ENCODE assay signal across 16 cellular contexts in genomic region chr22:39284142-39284980, GRCh38. TPM values are rescaled to one million over a fixed set of nuclear protein-coding genes. Genes with fewer than 3 reads are reported as not detected.
DNase-seq lines count a peak whose midpoint lies in the region; ATAC-seq and TF ChIP-seq lines count a peak whose summit lies in the region.
"Had no signal": no experiment of that assay in that cellular context is flagged by ENCODE, and none has a peak within 500 bp of the region (broad histone marks: within the 10 kb centered on the region; RNA-seq: fewer than 3 reads in every experiment).

No MANE protein-coding gene starts in this region.

- H3K4me3 Mint-ChIP-seq in immature natural killer cell: no peak overlapping the region
- H3K4me3 Mint-ChIP-seq: activated CD4-positive, alpha-beta T cell treated with anti-CD3 and anti-CD28 coated beads, Interleukin-2, amount 10 ng/mL, durations not matched to agents 7 days and 5 days; activated T-cell treated with anti-CD3 and anti-CD28 coated beads, Interleukin-2, amount 50 U/mL, for 24 hours; T-helper 2 cell treated with Interferon-gamma antibody and Interleukin-4, amounts not matched to agents 5 μg/mL and 100 μg/mL, for 36 hours had no signal

- H3K4me1 Mint-ChIP-seq in immature natural killer cell: peaks cover 9 to 12% of the 10 kb centered on the region in 2 donors
- H3K4me1 Mint-ChIP-seq: activated CD4-positive, alpha-beta T cell treated with anti-CD3 and anti-CD28 coated beads, Interleukin-2, amount 10 ng/mL, durations not matched to agents 7 days and 5 days had no signal

- H3K27me3 Mint-ChIP-seq in immature natural killer cell (ENCODE audit: low read depth in 3 of 3): peaks cover 0 to 2% (median 2%) of the 10 kb centered on the region in 3 donors

- no peak overlapping the region for H2AFZ ChIP-seq in osteoblast (ENCODE audit: low read length)

- no peak for ATAC-seq in left cardiac atrium
- peak; percentile 34 for ATAC-seq in foreskin keratinocyte
- ATAC-seq in HG03039 (IDR thresholded peaks at IDR 0.05; ENCODE audit: unreplicated experiment): no peak

- TF ChIP-seq CTCF in left ventricle myocardium inferior (IDR thresholded peaks at IDR 0.05; ENCODE audit: borderline replicate concordance) (no peak), foreskin keratinocyte (conservative IDR thresholded peaks at IDR 0.05) (no peak), osteoblast (IDR thresholded peaks at IDR 0.05; ENCODE audit: extremely low read depth, low read depth, low read length) (no peak)

- no peak overlapping the region for H3K4me3 ChIP-seq in left ventricle myocardium inferior
- H3K4me3 ChIP-seq in osteoblast (ENCODE audit: insufficient read depth, low read length): no peak overlapping the region
- H3K4me3 ChIP-seq: ovary, tibial artery had no signal

- H3K9me3 ChIP-seq in left ventricle myocardium inferior (replicated peaks) (peaks cover 12% of the 10 kb centered on the region), osteoblast (ENCODE audit: low read depth, low read length) (peaks cover 6% of the 10 kb centered on the region)
- H3K9me3 ChIP-seq: ovary had no signal

- peaks cover 0 to 4% (median 1%) of the 10 kb centered on the region in 6 donors for H3K9me3 Mint-ChIP-seq in immature natural killer cell
- H3K9me3 Mint-ChIP-seq: activated CD4-positive, alpha-beta T cell treated with anti-CD3 and anti-CD28 coated beads, Interleukin-2, amount 10 ng/mL, durations not matched to agents 7 days and 5 days; activated T-cell treated with anti-CD3 and anti-CD28 coated beads, Interleukin-2, amount 50 U/mL, for 24 hours; T-helper 2 cell treated with Interferon-gamma antibody and Interleukin-4, amounts not matched to agents 5 μg/mL and 100 μg/mL, for 36 hours had no signal

- DNase-seq in left ventricle myocardium inferior (no peak), left cardiac atrium (no peak), foreskin keratinocyte (no peak), osteoblast (ENCODE audit: insufficient read length, low spot score, missing footprints) (peak; percentile 11), ecto neural progenitor cell (ENCODE audit: low spot score) (no peak), immature natural killer cell (no peak), NCI-H1694 treated with DMSO at 0.1 percent for 48 hours (lab: John Stamatoyannopoulos, UW) (no peak)
- DNase-seq: activated CD4-positive, alpha-beta T cell treated with anti-CD3 and anti-CD28 coated beads, Interleukin-2, amount 10 ng/mL, durations not matched to agents 7 days and 5 days; activated T-cell treated with anti-CD3 and anti-CD28 coated beads, Interleukin-2, amount 50 U/mL, for 24 hours; CD4-positive, alpha-beta memory T cell; GDM1; NCI-H2081 had no signal

- H3K79me2 ChIP-seq in osteoblast (ENCODE audit: insufficient read depth, low read length): no peaks in the 10 kb centered on the region

- H3K4me1 ChIP-seq in left ventricle myocardium inferior (peaks cover 44% of the 10 kb centered on the region), foreskin keratinocyte (peaks cover 6% of the 10 kb centered on the region), osteoblast (ENCODE audit: insufficient read depth, low read length) (no peaks in the 10 kb centered on the region)

- no peaks in the 10 kb centered on the region for H3K36me3 Mint-ChIP-seq in immature natural killer cell
- H3K36me3 Mint-ChIP-seq: CD4-positive, alpha-beta memory T cell had no signal

- H3K27ac ChIP-seq in left ventricle myocardium inferior (replicated peaks): peak overlapping the region; percentile 86
- no peak overlapping the region for H3K27ac ChIP-seq in foreskin keratinocyte
- H3K27ac ChIP-seq in osteoblast (ENCODE audit: low read depth, low read length): no peak overlapping the region
- H3K27ac ChIP-seq: ovary, tibial artery had no signal

- intact Hi-C loops in left ventricle myocardium inferior (cut with micrococcal nuclease) (no loop called here), left cardiac atrium (cut with DNase I) (no loop called here)

- H3K27me3 ChIP-seq in left ventricle myocardium inferior (ENCODE audit: low read depth) (no peaks in the 10 kb centered on the region), foreskin keratinocyte (no peaks in the 10 kb centered on the region), osteoblast (ENCODE audit: insufficient read depth, low read length) (no peaks in the 10 kb centered on the region)
- H3K27me3 ChIP-seq: ovary had no signal

- no peaks in the 10 kb centered on the region for H4K20me1 ChIP-seq in osteoblast (ENCODE audit: insufficient read depth, low read length)

- no peak overlapping the region for H3K4me2 ChIP-seq in osteoblast (ENCODE audit: insufficient read depth, low read length)

- no peak overlapping the region for H3K27ac Mint-ChIP-seq in immature natural killer cell
- H3K27ac Mint-ChIP-seq: activated CD4-positive, alpha-beta T cell treated with anti-CD3 and anti-CD28 coated beads, Interleukin-2, amount 10 ng/mL, durations not matched to agents 7 days and 5 days; activated T-cell treated with anti-CD3 and anti-CD28 coated beads, Interleukin-2, amount 50 U/mL, for 24 hours; CD4-positive, alpha-beta memory T cell; T-helper 2 cell treated with Interferon-gamma antibody and Interleukin-4, amounts not matched to agents 5 μg/mL and 100 μg/mL, for 36 hours had no signal

- H3K36me3 ChIP-seq in left ventricle myocardium inferior (no peaks in the 10 kb centered on the region), osteoblast (ENCODE audit: insufficient read depth, low read length) (no peaks in the 10 kb centered on the region)
- H3K36me3 ChIP-seq: ovary, tibial artery had no signal

RNA-seq across cellular contexts. Expression of gene RPL3, which starts 35.1 kb away (rescaled TPM):
- total RNA-seq in left ventricle myocardium inferior (325 TPM), left cardiac atrium (1,000 to 10,000 TPM in 1 of 2 donors, 100 to 1,000 TPM in 1; 796 to 1,078 TPM), foreskin keratinocyte (1,748 and 1,956 TPM in 2 replicates), osteoblast (1,858 and 2,119 TPM in 2 replicates)
- polyA plus RNA-seq in foreskin keratinocyte (2,461 and 2,465 TPM in 2 replicates), immature natural killer cell (1,000 to 10,000 TPM; 1,935 to 2,618 (median 1,953) TPM)

RNA-seq across cellular contexts. Expression of gene PDGFB, which starts 39.6 kb away (rescaled TPM):
- 17.2 TPM for total RNA-seq in left ventricle myocardium inferior
- total RNA-seq in left cardiac atrium: 10 to 100 TPM; 17.5 to 51.2 TPM
- total RNA-seq in foreskin keratinocyte: 10.9 and 12.8 TPM in 2 replicates
- polyA plus RNA-seq in foreskin keratinocyte: 9.8 and 12.0 TPM in 2 replicates
- total RNA-seq in osteoblast: under 0.01 TPM in 1 of 2 replicates, not detected in the other
- polyA plus RNA-seq in immature natural killer cell: under 1 TPM in 2 of 3 donors, not detected in 1; 0.58 to 0.61 TPM

Comparison
In these comparisons a context has a peak if more than half of its experiments do, and no peak if none do; other contexts are left out.
1. RNA of gene PDGFB, which starts 39.6 kb away (total RNA-seq): 17.5 to 51.2 TPM in left cardiac atrium, 17.2 TPM in left ventricle myocardium inferior (single experiment) and 10.9 to 12.8 TPM in foreskin keratinocyte; under 0.01 TPM in osteoblast; every median in the first group is over 10 times any median in the second.